ENCODE assay signal across 1 cellular context in the genomic region with DNA sequence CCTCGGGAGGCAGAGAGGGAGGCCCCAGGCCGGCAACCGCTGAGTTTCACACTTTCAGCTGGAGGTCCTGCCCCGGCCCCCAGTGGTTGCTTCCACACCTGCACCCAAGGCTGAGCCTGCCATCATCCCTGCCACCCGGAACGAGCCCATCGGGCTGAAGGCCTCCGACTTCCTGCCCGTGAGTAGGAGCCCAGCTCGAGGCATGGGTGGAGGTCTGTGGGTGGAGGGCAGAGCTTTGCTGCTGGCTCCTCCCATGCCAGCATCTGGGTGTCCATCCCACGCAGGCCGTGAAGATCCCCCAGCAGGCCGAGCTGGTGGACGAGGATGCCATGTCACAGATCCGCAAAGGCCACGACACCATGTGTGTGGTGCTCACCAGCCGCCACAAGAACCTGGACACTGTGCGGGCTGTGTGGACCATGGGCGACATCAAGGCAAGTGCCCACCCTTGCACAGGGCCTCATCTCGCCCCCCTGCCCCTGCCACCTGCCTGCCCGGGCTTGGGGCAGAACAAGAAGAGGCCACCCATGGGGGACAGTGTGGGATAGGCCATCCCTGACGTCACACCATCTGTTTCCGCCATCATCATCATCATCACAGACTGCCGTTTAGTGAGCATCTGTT.
TF ChIP-seq lines count a peak whose summit lies in the region.

No MANE protein-coding gene starts in this region.

TF ChIP-seq in HepG2, 621 proteins besides CTCF, POLR2A, EP300 and RAD21:
- TF ChIP-seq CREB1 (IDR thresholded peaks at IDR 0.05): peak; percentile 55
- TF ChIP-seq CREB1 (CRISPR knock-in tag; IDR thresholded peaks at IDR 0.05): no peak
- TF ChIP-seq, protein P1, sequence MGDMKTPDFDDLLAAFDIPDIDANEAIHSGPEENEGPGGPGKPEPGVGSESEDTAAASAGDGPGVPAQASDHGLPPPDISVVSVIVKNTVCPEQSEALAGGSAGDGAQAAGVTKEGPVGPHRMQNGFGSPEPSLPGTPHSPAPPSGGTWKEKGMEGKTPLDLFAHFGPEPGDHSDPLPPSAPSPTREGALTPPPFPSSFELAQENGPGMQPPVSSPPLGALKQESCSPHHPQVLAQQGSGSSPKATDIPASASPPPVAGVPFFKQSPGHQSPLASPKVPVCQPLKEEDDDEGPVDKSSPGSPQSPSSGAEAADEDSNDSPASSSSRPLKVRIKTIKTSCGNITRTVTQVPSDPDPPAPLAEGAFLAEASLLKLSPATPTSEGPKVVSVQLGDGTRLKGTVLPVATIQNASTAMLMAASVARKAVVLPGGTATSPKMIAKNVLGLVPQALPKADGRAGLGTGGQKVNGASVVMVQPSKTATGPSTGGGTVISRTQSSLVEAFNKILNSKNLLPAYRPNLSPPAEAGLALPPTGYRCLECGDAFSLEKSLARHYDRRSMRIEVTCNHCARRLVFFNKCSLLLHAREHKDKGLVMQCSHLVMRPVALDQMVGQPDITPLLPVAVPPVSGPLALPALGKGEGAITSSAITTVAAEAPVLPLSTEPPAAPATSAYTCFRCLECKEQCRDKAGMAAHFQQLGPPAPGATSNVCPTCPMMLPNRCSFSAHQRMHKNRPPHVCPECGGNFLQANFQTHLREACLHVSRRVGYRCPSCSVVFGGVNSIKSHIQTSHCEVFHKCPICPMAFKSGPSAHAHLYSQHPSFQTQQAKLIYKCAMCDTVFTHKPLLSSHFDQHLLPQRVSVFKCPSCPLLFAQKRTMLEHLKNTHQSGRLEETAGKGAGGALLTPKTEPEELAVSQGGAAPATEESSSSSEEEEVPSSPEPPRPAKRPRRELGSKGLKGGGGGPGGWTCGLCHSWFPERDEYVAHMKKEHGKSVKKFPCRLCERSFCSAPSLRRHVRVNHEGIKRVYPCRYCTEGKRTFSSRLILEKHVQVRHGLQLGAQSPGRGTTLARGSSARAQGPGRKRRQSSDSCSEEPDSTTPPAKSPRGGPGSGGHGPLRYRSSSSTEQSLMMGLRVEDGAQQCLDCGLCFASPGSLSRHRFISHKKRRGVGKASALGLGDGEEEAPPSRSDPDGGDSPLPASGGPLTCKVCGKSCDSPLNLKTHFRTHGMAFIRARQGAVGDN (CRISPR knock-in tag; IDR thresholded peaks at IDR 0.05): peak; percentile 30; the same call in 1 of the 2 replicates
- peak; percentile 40; the same call in 1 of the 2 replicates for TF ChIP-seq RBFOX2 (IDR thresholded peaks at IDR 0.05; ENCODE audit: low read depth, low read length)
- TF ChIP-seq, protein P2, sequence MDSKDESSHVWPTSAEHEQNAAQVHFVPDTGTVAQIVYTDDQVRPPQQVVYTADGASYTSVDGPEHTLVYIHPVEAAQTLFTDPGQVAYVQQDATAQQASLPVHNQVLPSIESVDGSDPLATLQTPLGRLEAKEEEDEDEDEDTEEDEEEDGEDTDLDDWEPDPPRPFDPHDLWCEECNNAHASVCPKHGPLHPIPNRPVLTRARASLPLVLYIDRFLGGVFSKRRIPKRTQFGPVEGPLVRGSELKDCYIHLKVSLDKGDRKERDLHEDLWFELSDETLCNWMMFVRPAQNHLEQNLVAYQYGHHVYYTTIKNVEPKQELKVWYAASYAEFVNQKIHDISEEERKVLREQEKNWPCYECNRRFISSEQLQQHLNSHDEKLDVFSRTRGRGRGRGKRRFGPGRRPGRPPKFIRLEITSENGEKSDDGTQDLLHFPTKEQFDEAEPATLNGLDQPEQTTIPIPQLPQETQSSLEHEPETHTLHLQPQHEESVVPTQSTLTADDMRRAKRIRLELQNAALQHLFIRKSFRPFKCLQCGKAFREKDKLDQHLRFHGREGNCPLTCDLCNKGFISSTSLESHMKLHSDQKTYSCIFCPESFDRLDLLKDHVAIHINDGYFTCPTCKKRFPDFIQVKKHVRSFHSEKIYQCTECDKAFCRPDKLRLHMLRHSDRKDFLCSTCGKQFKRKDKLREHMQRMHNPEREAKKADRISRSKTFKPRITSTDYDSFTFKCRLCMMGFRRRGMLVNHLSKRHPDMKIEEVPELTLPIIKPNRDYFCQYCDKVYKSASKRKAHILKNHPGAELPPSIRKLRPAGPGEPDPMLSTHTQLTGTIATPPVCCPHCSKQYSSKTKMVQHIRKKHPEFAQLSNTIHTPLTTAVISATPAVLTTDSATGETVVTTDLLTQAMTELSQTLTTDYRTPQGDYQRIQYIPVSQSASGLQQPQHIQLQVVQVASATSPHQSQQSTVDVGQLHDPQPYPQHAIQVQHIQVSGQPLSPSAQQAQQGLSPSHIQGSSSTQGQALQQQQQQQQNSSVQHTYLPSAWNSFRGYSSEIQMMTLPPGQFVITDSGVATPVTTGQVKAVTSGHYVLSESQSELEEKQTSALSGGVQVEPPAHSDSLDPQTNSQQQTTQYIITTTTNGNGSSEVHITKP (CRISPR knock-in tag; IDR thresholded peaks at IDR 0.05; ENCODE audit: low read depth): no peak
- TF ChIP-seq AGO2 (optimal IDR thresholded peaks at IDR 0.05; ENCODE audit: low read depth, low read length): peak; percentile 27
